18 cellular contexts compared by ENCODE assay signal in genomic region chr6:152353440-152353839, GRCh38.
A peak's percentile ranks its signal among the peaks of the same experiment; 100 is the strongest.
DNase-seq lines count a peak whose midpoint lies in the region; ATAC-seq and TF ChIP-seq lines count a peak whose summit lies in the region.
"Had no signal": no experiment of that assay in that cellular context is flagged by ENCODE, and none has a peak within 500 bp of the region (broad histone marks: within the 10 kb centered on the region; RNA-seq: fewer than 3 reads in every experiment).

No MANE protein-coding gene starts in this region.

- WGBS in ovary, 3 donors, result 87 to 89% (median 88%) methylated on average over 6 of the region's 6 CpGs

- H3K4me3 ChIP-seq in right atrium auricular region, result no peak overlapping the region
- H3K4me3 ChIP-seq in ovary, result no peak overlapping the region
- H3K4me3 ChIP-seq: BLaER1, HAP-1 had no signal

- peak; percentile 40 for ATAC-seq in left ventricle myocardium superior
- no peak for ATAC-seq in T-helper 17 cell
- ATAC-seq in left lobe of liver, result no peak
- ATAC-seq: CD8-positive, alpha-beta T cell had no signal

- H3K27ac ChIP-seq in right atrium auricular region (peak overlapping the region in 1 of 2 donors; percentile 23), ovary (no peak overlapping the region)
- H3K27ac ChIP-seq: BLaER1, C4-2B had no signal

- no peaks in the 10 kb centered on the region for H3K9me3 ChIP-seq in right atrium auricular region
- H3K9me3 ChIP-seq in T-helper 17 cell (ENCODE audit: control insufficient read depth, low read length, poor library complexity, severe bottlenecking), result no peaks in the 10 kb centered on the region
- no peaks in the 10 kb centered on the region for H3K9me3 ChIP-seq in ovary
- H3K9me3 ChIP-seq: BLaER1, Caco-2, HAP-1 had no signal

- no peak for DNase-seq in left ventricle myocardium superior
- no peak for DNase-seq in right atrium auricular region (ENCODE audit: low spot score)
- no peak for DNase-seq in T-helper 17 cell
- peak; percentile 59 for DNase-seq in medulla oblongata (ENCODE audit: extremely low spot score)
- no peak for DNase-seq in left lobe of liver (ENCODE audit: low spot score)
- DNase-seq in ovary, result no peak
- DNase-seq in RKO (ENCODE audit: low spot score), result no peak
- DNase-seq: Caco-2; CD4-positive, CD25-positive, alpha-beta regulatory T cell; CD8-positive, alpha-beta T cell; DMS153; DND-41; GOT3; HFFc6 had no signal

- peaks cover 9% of the 10 kb centered on the region for H3K27me3 Mint-ChIP-seq in T-helper 17 cell
- H3K27me3 Mint-ChIP-seq: B cell; CD4-positive, CD25-positive, alpha-beta regulatory T cell had no signal

- H3K36me3 ChIP-seq in right atrium auricular region (peaks cover 63% of the 10 kb centered on the region), ovary (no peaks in the 10 kb centered on the region)
- H3K36me3 ChIP-seq: BLaER1, HAP-1 had no signal

- no peak for TF ChIP-seq EP300 in ovary (IDR thresholded peaks at IDR 0.05)

- H3K27ac Mint-ChIP-seq in T-helper 17 cell, result peak overlapping the region; percentile 9
- H3K27ac Mint-ChIP-seq: B cell; CD4-positive, CD25-positive, alpha-beta regulatory T cell; CD8-positive, alpha-beta T cell; HFFc6 had no signal

- H3K36me3 Mint-ChIP-seq in T-helper 17 cell (ENCODE audit: low read depth), result no peaks in the 10 kb centered on the region
- H3K36me3 Mint-ChIP-seq: CD4-positive, CD25-positive, alpha-beta regulatory T cell; CD8-positive, alpha-beta T cell had no signal

- no peak for TF ChIP-seq POLR2A in ovary (IDR thresholded peaks at IDR 0.05)

- no peak for TF ChIP-seq CTCF in right atrium auricular region (IDR thresholded peaks at IDR 0.05)
- no peak for TF ChIP-seq CTCF in ovary (IDR thresholded peaks at IDR 0.05)

- no peak overlapping the region for H3K4me3 Mint-ChIP-seq in T-helper 17 cell
- H3K4me3 Mint-ChIP-seq: B cell; CD4-positive, CD25-positive, alpha-beta regulatory T cell; CD8-positive, alpha-beta T cell; HFFc6 had no signal

- H3K4me1 ChIP-seq in right atrium auricular region, result peaks cover 0 to 15% of the 10 kb centered on the region in 2 donors
- H3K4me1 ChIP-seq in ovary (ENCODE audit: insufficient read depth), result no peaks in the 10 kb centered on the region
- H3K4me1 ChIP-seq: BLaER1 had no signal

- no peaks in the 10 kb centered on the region for H3K27me3 ChIP-seq in right atrium auricular region
- no peaks in the 10 kb centered on the region for H3K27me3 ChIP-seq in ovary
- H3K27me3 ChIP-seq: BLaER1 had no signal

- intact Hi-C loops in left ventricle myocardium superior (cut with micrococcal nuclease), result no loop called here
- intact Hi-C loops in ovary (cut with DNase I), result no loop called here

- H3K4me1 Mint-ChIP-seq in T-helper 17 cell, result peaks cover 2% of the 10 kb centered on the region
- H3K4me1 Mint-ChIP-seq: B cell; CD4-positive, CD25-positive, alpha-beta regulatory T cell had no signal
